8 cellular contexts compared by ENCODE assay signal in the genomic region with DNA sequence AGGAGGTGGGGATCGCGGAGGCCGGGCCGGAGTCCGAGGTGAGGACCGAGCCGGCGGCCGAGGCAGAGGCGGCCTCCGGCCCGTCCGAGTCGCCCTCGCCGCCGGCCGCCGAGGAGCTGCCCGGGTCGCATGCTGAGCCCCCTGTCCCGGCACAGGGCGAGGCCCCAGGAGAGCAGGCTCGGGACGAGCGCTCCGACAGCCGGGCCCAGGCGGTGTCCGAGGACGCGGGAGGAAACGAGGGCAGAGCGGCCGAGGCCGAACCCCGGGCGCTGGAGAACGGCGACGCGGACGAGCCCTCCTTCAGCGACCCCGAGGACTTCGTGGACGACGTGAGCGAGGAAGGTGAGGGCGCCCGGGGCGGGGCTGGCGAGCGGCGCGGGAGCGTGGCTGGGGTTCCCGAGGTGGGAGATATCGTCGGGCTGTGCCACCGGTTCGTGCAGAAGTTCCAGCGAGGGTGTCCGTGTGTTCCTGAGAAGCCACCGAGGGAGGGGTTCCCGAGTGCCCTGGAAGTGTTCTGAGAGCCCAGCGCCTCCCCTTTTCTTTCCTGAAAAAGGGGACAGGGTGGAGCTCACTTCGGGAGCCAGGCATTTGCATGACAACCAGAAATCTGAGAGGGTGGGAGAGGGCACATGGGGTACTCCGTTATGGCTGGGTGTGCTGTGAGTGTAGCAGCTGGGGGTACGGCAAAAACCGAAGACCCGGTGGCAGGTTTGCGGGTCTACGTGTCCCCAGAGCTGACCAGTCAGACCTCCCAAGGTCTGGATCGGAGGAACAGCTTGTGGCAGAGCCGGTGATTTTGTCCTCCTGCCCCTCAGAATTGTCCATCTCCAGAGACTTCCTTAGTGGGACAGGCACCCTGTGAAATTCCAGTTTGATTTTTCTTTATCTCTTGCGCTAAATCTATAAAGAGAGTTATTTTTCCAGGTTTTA. TPM values are rescaled to one million over a fixed set of nuclear protein-coding genes. Genes with fewer than 3 reads are reported as not detected.
A peak's percentile ranks its signal among the peaks of the same experiment; 100 is the strongest.
DNase-seq lines count a peak whose midpoint lies in the region; ATAC-seq and TF ChIP-seq lines count a peak whose summit lies in the region.

No MANE protein-coding gene starts in this region.

- peak overlapping the region; percentile 80 for H3K9ac ChIP-seq in rectal smooth muscle tissue (ENCODE audit: low read length)

- peak overlapping the region; percentile 91 for H3K4me3 ChIP-seq in rectal smooth muscle tissue (ENCODE audit: low read length)

- DNase-seq in Right ventricle myocardium superior (peak; percentile 49), left cardiac atrium (no peak), activated T-cell treated with anti-CD3 and anti-CD28 coated beads for 4 hours (peak; percentile 16), foreskin keratinocyte (no peak), NCI-H2081 treated with DMSO at 0.1 percent for 48 hours (lab: John Stamatoyannopoulos, UW) (no peak)

- ATAC-seq in Right ventricle myocardium superior (ENCODE audit: poor library complexity) (no peak), left cardiac atrium (no peak), HG03565 (IDR thresholded peaks at IDR 0.05; ENCODE audit: unreplicated experiment) (peak; percentile 17), foreskin keratinocyte (peak; percentile 2), GM21515 (IDR thresholded peaks at IDR 0.05; ENCODE audit: unreplicated experiment) (no peak)

- no peaks in the 10 kb centered on the region for H3K36me3 ChIP-seq in rectal smooth muscle tissue (ENCODE audit: control insufficient read depth, insufficient read depth, low read length)

- H3K27ac ChIP-seq in foreskin keratinocyte (peak overlapping the region; percentile 83), rectal smooth muscle tissue (ENCODE audit: low read depth, low read length) (peak overlapping the region; percentile 100)

- H3K4me1 ChIP-seq in foreskin keratinocyte, result peaks cover 5% of the 10 kb centered on the region
- peaks cover 14% of the 10 kb centered on the region for H3K4me1 ChIP-seq in rectal smooth muscle tissue (ENCODE audit: control insufficient read depth, insufficient read depth, low read length)

- intact Hi-C loops in Right ventricle myocardium superior (cut with DNase I) (no loop called here), left cardiac atrium (cut with DNase I) (no loop called here)

- H3K27me3 ChIP-seq in foreskin keratinocyte (no peaks in the 10 kb centered on the region), rectal smooth muscle tissue (ENCODE audit: control insufficient read depth, insufficient read depth, low read length) (no peaks in the 10 kb centered on the region)

- TF ChIP-seq CTCF in foreskin keratinocyte (conservative IDR thresholded peaks at IDR 0.05), result no peak

RNA-seq across cellular contexts. Expression of a gene that starts 0.7 kb away (rescaled TPM):
- total RNA-seq in Right ventricle myocardium superior (68.0 TPM), left cardiac atrium (10 to 100 TPM; 59.6 to 96.1 TPM), foreskin keratinocyte (215 and 219 TPM in 2 replicates)
- polyA plus RNA-seq in foreskin keratinocyte, result 151 and 158 TPM in 2 replicates

RNA-seq across cellular contexts. Expression of a gene that starts 41.1 kb away (rescaled TPM):
- total RNA-seq in Right ventricle myocardium superior, result 19.1 TPM
- total RNA-seq in left cardiac atrium, result 10 to 100 TPM; 31.3 to 38.5 TPM
- total RNA-seq in foreskin keratinocyte, result 30.2 and 31.9 TPM in 2 replicates
- polyA plus RNA-seq in foreskin keratinocyte, result 51.0 and 52.8 TPM in 2 replicates

RNA-seq across cellular contexts. Expression of a gene that starts 48.1 kb away (rescaled TPM):
- total RNA-seq in Right ventricle myocardium superior (14.8 TPM), left cardiac atrium (10 to 100 TPM; 18.4 to 19.8 TPM), foreskin keratinocyte (6.1 and 7.5 TPM in 2 replicates)
- 10.2 and 10.7 TPM in 2 replicates for polyA plus RNA-seq in foreskin keratinocyte

Comparison
In these comparisons a context has a peak if more than half of its experiments do, and no peak if none do; other contexts are left out.
1. DNase-seq: peak in Right ventricle myocardium superior (single experiment) and activated T-cell treated with anti-CD3 and anti-CD28 coated beads for 4 hours (single experiment); none in left cardiac atrium (single experiment), foreskin keratinocyte (0 of 2) and NCI-H2081 treated with DMSO at 0.1 percent for 48 hours (single experiment).
2. ATAC-seq: peak in HG03565 (single experiment) and foreskin keratinocyte (single experiment); none in Right ventricle myocardium superior (single experiment), left cardiac atrium (0 of 2) and GM21515 (single experiment).